ENCODE assay signal across 8 cellular contexts in genomic region chr20:38790210-38791053, GRCh38. TPM values are rescaled to one million over a fixed set of nuclear protein-coding genes. Genes with fewer than 3 reads are reported as not detected.
A peak's percentile ranks its signal among the peaks of the same experiment; 100 is the strongest.
DNase-seq lines count a peak whose midpoint lies in the region; ATAC-seq and TF ChIP-seq lines count a peak whose summit lies in the region.

No MANE protein-coding gene starts in this region.

- TF ChIP-seq CTCF in VCaP (conservative IDR thresholded peaks at IDR 0.05) (peak; percentile 85), fibroblast of the aortic adventitia (IDR thresholded peaks at IDR 0.05; ENCODE audit: insufficient read depth, low read length) (peak; percentile 68)

- no peak for ATAC-seq in GM18520 (IDR thresholded peaks at IDR 0.05; ENCODE audit: unreplicated experiment)

- no peak overlapping the region for H3K4me3 ChIP-seq in fibroblast of the aortic adventitia (ENCODE audit: low read depth, low read length)

- DNase-seq in SIG-M5 treated with dmso at 0.1 percent for 504 hours (lab: John Stamatoyannopoulos, UW; ENCODE audit: unreplicated experiment): peak; percentile 64
- no peak for DNase-seq in SIG-M5 (lab: John Stamatoyannopoulos, UW)
- peak; percentile 12 for DNase-seq in NCI-H1436 (lab: John Stamatoyannopoulos, UW)
- DNase-seq in fibroblast of the aortic adventitia (ENCODE audit: low read depth): peak; percentile 55
- DNase-seq in renal cortical epithelial cell (ENCODE audit: low read depth): peak; percentile 36
- no peak for DNase-seq in effector CD4-positive, alpha-beta T cell

- H3K27ac ChIP-seq in VCaP: no peak overlapping the region

RNA-seq across cellular contexts. Expression of gene PPP1R16B, which starts 15.1 kb away (rescaled TPM):
- total RNA-seq in fibroblast of the aortic adventitia (ENCODE audit: low replicate concordance) (0.09 and 0.33 TPM in 2 replicates), renal cortical epithelial cell (0.15 and 0.17 TPM in 2 replicates)

RNA-seq across cellular contexts. Expression of gene ACTR5, which starts 42.2 kb away (rescaled TPM):
- 2.9 and 4.6 TPM in 2 replicates for total RNA-seq in fibroblast of the aortic adventitia (ENCODE audit: low replicate concordance)
- total RNA-seq in renal cortical epithelial cell: 7.5 and 8.3 TPM in 2 replicates

Comparison
In these comparisons a context has a peak if more than half of its experiments do, and no peak if none do; other contexts are left out.
1. DNase-seq: peak in SIG-M5 treated with dmso at 0.1 percent for 504 hours (single experiment), NCI-H1436 (single experiment), fibroblast of the aortic adventitia (single experiment) and renal cortical epithelial cell (single experiment); none in SIG-M5 (single experiment) and effector CD4-positive, alpha-beta T cell (single experiment).